14 cellular contexts compared by ENCODE assay signal in the genomic region with DNA sequence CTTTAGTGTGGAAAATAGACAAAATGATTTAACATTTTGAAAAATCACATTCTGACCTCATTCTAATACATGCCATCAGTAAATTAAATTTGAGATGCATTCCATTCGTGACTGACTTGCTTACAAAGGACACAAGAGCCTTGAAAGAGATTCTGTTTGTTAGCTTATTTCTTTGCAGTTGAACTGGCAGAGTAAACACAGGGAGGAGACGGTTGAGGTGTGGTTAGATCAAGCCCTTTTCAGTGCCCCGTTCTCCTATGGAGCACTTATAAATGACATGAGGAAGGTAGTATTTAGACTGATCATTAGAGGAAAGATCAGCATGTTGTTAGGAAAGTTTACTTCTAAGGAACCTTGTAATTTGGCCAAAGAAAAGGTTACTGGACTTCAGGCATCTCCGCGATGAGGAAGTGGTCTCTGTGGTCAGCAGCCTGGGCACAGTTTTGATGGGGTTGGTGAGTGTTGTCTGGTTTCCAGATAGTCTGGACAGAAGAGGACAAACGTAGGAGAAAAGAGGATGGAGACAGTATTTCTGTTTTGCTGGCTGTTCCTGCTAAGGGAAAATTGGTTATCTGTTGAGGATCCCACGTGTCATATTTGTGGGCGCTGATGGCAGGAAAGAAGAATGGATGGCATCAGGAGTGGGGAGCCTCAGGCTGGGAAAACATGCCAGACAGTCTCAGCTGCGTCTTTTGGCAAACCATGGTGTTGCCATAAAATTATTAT.
DNase-seq lines count a peak whose midpoint lies in the region; ATAC-seq, FAIRE-seq and TF ChIP-seq lines count a peak whose summit lies in the region.
"Had no signal": no experiment of that assay in that cellular context is flagged by ENCODE, and none has a peak within 500 bp of the region (broad histone marks: within the 10 kb centered on the region; RNA-seq: fewer than 3 reads in every experiment).

No MANE protein-coding gene starts in this region.

- ATAC-seq in sciatic nerve = peak; percentile 27
- ATAC-seq: T-cell had no signal

- H3K23me2 ChIP-seq in H1 (ENCODE audit: low read depth, low read length) = no peaks in the 10 kb centered on the region

- no peak overlapping the region for H2AK5ac ChIP-seq in H1 (ENCODE audit: low read depth, low read length)

- DNase-seq in DMS53 (lab: John Stamatoyannopoulos, UW) = peak; percentile 27
- DNase-seq in DMS53 treated with DMSO at 0.1 percent for 48 hours (lab: John Stamatoyannopoulos, UW; ENCODE audit: unreplicated experiment) = no peak
- peak; percentile 10 for DNase-seq in NOMO-1 treated with dmso at 0.1 percent for 144 hours (lab: John Stamatoyannopoulos, UW; ENCODE audit: unreplicated experiment)
- no peak for DNase-seq in H1 (ENCODE audit: low read depth in 1 of 2, low spot score in 2 of 2)
- DNase-seq in sciatic nerve (ENCODE audit: low spot score) = no peak
- DNase-seq in middle frontal gyrus (ENCODE audit: extremely low spot score, low spot score) = no peak
- no peak for DNase-seq in NCI-H2029 (lab: John Stamatoyannopoulos, UW)
- no peak for DNase-seq in GM20000 (ENCODE audit: low spot score)
- DNase-seq: activated CD8-positive, alpha-beta memory T cell treated with anti-CD3 and anti-CD28 coated beads, Interleukin-2, amount 50 U/mL, for 48 hours; esophagus squamous epithelium; T-cell had no signal

- H4K20me1 ChIP-seq in H1 (replicated peaks in 1 of 2; ENCODE audit: control insufficient read depth in 1 of 2, insufficient read depth in 2 of 2, low read length in 2 of 2) = no peaks in the 10 kb centered on the region

- no peaks in the 10 kb centered on the region for H3K79me1 ChIP-seq in H1 (ENCODE audit: low read depth, low read length)

- no peak for TF ChIP-seq POLR2A in H1 (IDR thresholded peaks at IDR 0.05; ENCODE audit: control extremely low read depth in 1 of 2, low read depth in 2 of 2, low read length in 2 of 2)

- no peak overlapping the region for H4K91ac ChIP-seq in H1 (replicated peaks; ENCODE audit: insufficient read length, low read length)

- no peak overlapping the region for H2BK5ac ChIP-seq in H1 (ENCODE audit: low read depth, low read length)

- POLR2A ChIA-PET in H1 (lab: Charles Lee; ENCODE audit: partially characterized antibody) = no interaction called here

- H3K18ac ChIP-seq in H1 (ENCODE audit: extremely low read depth, low read length) = no peak overlapping the region

- H2BK12ac ChIP-seq in H1 (ENCODE audit: low read depth, low read length) = no peak overlapping the region

- H2BK20ac ChIP-seq in H1 (ENCODE audit: low read length) = no peak overlapping the region

- no peak overlapping the region for H3K14ac ChIP-seq in H1 (ENCODE audit: insufficient read length)

- no peak overlapping the region for H2BK15ac ChIP-seq in H1 (ENCODE audit: low read length)

- H3K27ac ChIP-seq in H1 (ENCODE audit: low read depth, low read length) = no peak overlapping the region
- H3K27ac ChIP-seq: 22Rv1, ascending aorta, esophagus squamous epithelium had no signal

- 0 out of 2 replicates have a peak overlapping the region, but pooled peaks have one; percentile 28 for H2AFZ ChIP-seq in H1 (ENCODE audit: low read length)

- intact Hi-C loops in sciatic nerve (cut with DNase I) = no loop called here

- no peak for FAIRE-seq in H1 (lab: Jason Lieb, UNC)
- FAIRE-seq: GM19239 had no signal

- peaks cover 0 to 3% (median 0%) of the 10 kb centered on the region in 4 experiments; a peak in 1 of 7 replicates for H3K4me1 ChIP-seq in H1 (replicated peaks in 1 of 4; ENCODE audit: control insufficient read depth in 3 of 4, insufficient read depth in 4 of 4, low read length in 3 of 4)

- no peak overlapping the region for H3K56ac ChIP-seq in H1 (replicated peaks; ENCODE audit: insufficient read length, low read depth, low read length)

- no peaks in the 10 kb centered on the region for H3K9me3 ChIP-seq in H1 (ENCODE audit: insufficient read depth in 2 of 2, low read depth in 1 of 2, low read length in 1 of 2)
- H3K9me3 ChIP-seq: ascending aorta, esophagus squamous epithelium had no signal

- TF ChIP-seq EP300 in H1 (IDR thresholded peaks at IDR 0.05; ENCODE audit: borderline replicate concordance in 1 of 2, low read depth in 2 of 2, low read length in 2 of 2) = no peak

- H2BK120ac ChIP-seq in H1 (replicated peaks; ENCODE audit: low read depth, low read length) = no peak overlapping the region

- peaks cover 0 to 2% (median 0%) of the 10 kb centered on the region in 4 experiments; a peak in 1 of 7 replicates for H3K27me3 ChIP-seq in H1 (replicated peaks in 1 of 4; ENCODE audit: control insufficient read depth in 3 of 4, extremely low read depth in 1 of 4, insufficient read depth in 3 of 4, low read length in 3 of 4)
- H3K27me3 ChIP-seq: ascending aorta, esophagus squamous epithelium had no signal

- no peak overlapping the region for H3K23ac ChIP-seq in H1 (ENCODE audit: insufficient read length)

- TF ChIP-seq RAD21 in H1 (IDR thresholded peaks at IDR 0.05 in 1 of 2, conservative IDR thresholded peaks at IDR 0.05 in 1 of 2; ENCODE audit: low read depth in 2 of 2, low read length in 2 of 2) = no peak

- H3K9ac ChIP-seq in H1 (replicated peaks in 1 of 4; ENCODE audit: extremely low read depth in 1 of 4, low read depth in 3 of 4, low read length in 3 of 4) = no peak overlapping the region; a peak in 1 of 7 replicates

- H4K5ac ChIP-seq in H1 (ENCODE audit: insufficient read length, low read depth, low read length) = no peak overlapping the region

- H3K4me2 ChIP-seq in H1 (ENCODE audit: insufficient read depth in 1 of 2, low read depth in 2 of 2, low read length in 2 of 2) = no peak overlapping the region

- H3K36me3 ChIP-seq in H1 (ENCODE audit: control insufficient read depth in 2 of 4, insufficient read depth in 4 of 4, low read length in 3 of 4) = no peaks in the 10 kb centered on the region
- H3K36me3 ChIP-seq: ascending aorta, esophagus squamous epithelium had no signal

- 90% methylated on average over 9 of the region's 9 CpGs; no CpG with 5 or more reads in 1 of the 2 experiments for WGBS in H1 (ENCODE audit: extremely low coverage in 1 of 2, insufficient coverage in 1 of 2, insufficient read length in 1 of 2, insufficient replicate concordance in 2 of 2, low coverage in 1 of 2, low lambda C conversion rate in 2 of 2, missing lambda C conversion rate in 1 of 2), 2 experiments

- no peak overlapping the region for H4K8ac ChIP-seq in H1 (ENCODE audit: extremely low read depth, insufficient read depth, low read length)

- H3K4ac ChIP-seq in H1 (replicated peaks; ENCODE audit: insufficient read length, low read depth, low read length) = no peak overlapping the region

- CTCF ChIA-PET in H1 (lab: Charles Lee; ENCODE audit: partially characterized antibody) = no interaction called here

- H3K79me2 ChIP-seq in H1 (ENCODE audit: control insufficient read depth in 1 of 2, insufficient read depth in 2 of 2, low read length in 2 of 2) = no peaks in the 10 kb centered on the region

- H3K4me3 ChIP-seq in H1 (ENCODE audit: extremely low read depth in 1 of 4, insufficient read depth in 2 of 4, low read depth in 3 of 4, low read length in 4 of 4) = no peak overlapping the region
- H3K4me3 ChIP-seq: ascending aorta, esophagus squamous epithelium had no signal

- TF ChIP-seq CTCF in H1 (IDR thresholded peaks at IDR 0.05; ENCODE audit: control extremely low read depth in 1 of 3, insufficient read depth in 1 of 3, low read depth in 1 of 3, low read length in 3 of 3) (no peak), GM20000 (IDR thresholded peaks at IDR 0.05; ENCODE audit: extremely low read depth, missing control alignments) (no peak)

TF ChIP-seq in H1, 55 proteins besides CTCF, POLR2A, EP300 and RAD21 (continues in another document):
- TF ChIP-seq SIN3A (conservative IDR thresholded peaks at IDR 0.05 in 1 of 2, IDR thresholded peaks at IDR 0.05 in 1 of 2; ENCODE audit: low read depth in 1 of 2, low read length in 2 of 2) = no peak

Comparison
In these comparisons a context has a peak if more than half of its experiments do, and no peak if none do; other contexts are left out.
1. DNase-seq: peak in DMS53 (single experiment) and NOMO-1 treated with dmso at 0.1 percent for 144 hours (single experiment); none in DMS53 treated with DMSO at 0.1 percent for 48 hours (single experiment), H1 (0 of 2), sciatic nerve (single experiment), middle frontal gyrus (single experiment), NCI-H2029 (single experiment) and GM20000 (single experiment).